In genomic region chr14:75429562-75429961, GRCh38 we compare ENCODE assay signal across 10 cellular contexts. TPM values are rescaled to one million over a fixed set of nuclear protein-coding genes. Genes with fewer than 3 reads are reported as not detected.
DNase-seq lines count a peak whose midpoint lies in the region; ATAC-seq and TF ChIP-seq lines count a peak whose summit lies in the region.
"Had no signal": no experiment of that assay in that cellular context is flagged by ENCODE, and none has a peak within 500 bp of the region (broad histone marks: within the 10 kb centered on the region; RNA-seq: fewer than 3 reads in every experiment).

No MANE protein-coding gene starts in this region.

- H3K9me3 ChIP-seq in heart left ventricle (peaks cover 0 to 5% (median 0%) of the 10 kb centered on the region in 12 donors), mucosa of stomach (ENCODE audit: control insufficient read depth, low read length) (no peaks in the 10 kb centered on the region), vagina (no peaks in the 10 kb centered on the region)

- no peak for TF ChIP-seq CTCF in heart left ventricle (IDR thresholded peaks at IDR 0.05)
- no peak for TF ChIP-seq CTCF in vagina (IDR thresholded peaks at IDR 0.05)

- H3K9ac ChIP-seq in mucosa of stomach (ENCODE audit: low read length), result peak overlapping the region; percentile 76

- no peak for ATAC-seq in heart left ventricle
- ATAC-seq in GM18505 (IDR thresholded peaks at IDR 0.05; ENCODE audit: unreplicated experiment), result no peak
- no peak for ATAC-seq in HG03139 (IDR thresholded peaks at IDR 0.05; ENCODE audit: unreplicated experiment)

- WGBS in heart left ventricle, 4 donors, result 46 to 71% (median 49%) methylated on average over 1 of the region's 1 CpG

- H3K27ac ChIP-seq in heart left ventricle, result peak overlapping the region in 11 of 12 donors; percentile 48 to 92 (median 86)
- peak overlapping the region; percentile 76 for H3K27ac ChIP-seq in caudate nucleus (ENCODE audit: low read depth, low read length)
- H3K27ac ChIP-seq in vagina, result peak overlapping the region; percentile 85

- no peak for TF ChIP-seq POLR2A in heart left ventricle (IDR thresholded peaks at IDR 0.05)
- TF ChIP-seq POLR2A in vagina (IDR thresholded peaks at IDR 0.05), result no peak
- TF ChIP-seq POLR2A in GM18505 (IDR thresholded peaks at IDR 0.05; ENCODE audit: borderline replicate concordance, extremely low read depth, insufficient read depth, insufficient read length), result no peak

- no peak for DNase-seq in heart left ventricle
- DNase-seq in cardiac septum (ENCODE audit: low spot score), result no peak
- DNase-seq in caudate nucleus (lab: John Stamatoyannopoulos, UW), result peak in 2 of 61 donors; percentile 42 to 54
- no peak for DNase-seq in vagina (ENCODE audit: extremely low spot score in 2 of 2)
- no peak for DNase-seq in NCI-H2107 (lab: John Stamatoyannopoulos, UW)
- DNase-seq: DMS79, NCI-H187 treated with DMSO at 0.1 percent for 48 hours had no signal

- H3K4me1 ChIP-seq in heart left ventricle (peaks cover 4 to 60% (median 50%) of the 10 kb centered on the region in 12 donors), mucosa of stomach (ENCODE audit: control insufficient read depth, insufficient read depth, low read length) (peaks cover 51% of the 10 kb centered on the region), vagina (peaks cover 40% of the 10 kb centered on the region)

- H3K27me3 ChIP-seq in heart left ventricle (no peaks in the 10 kb centered on the region), mucosa of stomach (ENCODE audit: control insufficient read depth, insufficient read depth, low read length) (no peaks in the 10 kb centered on the region), vagina (no peaks in the 10 kb centered on the region)

- peak overlapping the region in 9 of 12 donors; percentile 74 to 96 (median 85) for H3K4me3 ChIP-seq in heart left ventricle
- peak overlapping the region; percentile 40 for H3K4me3 ChIP-seq in mucosa of stomach (ENCODE audit: low read length)
- H3K4me3 ChIP-seq in vagina, result peak overlapping the region; percentile 74 to 83

- intact Hi-C loops in heart left ventricle (cut with DNase I), result loop anchor here in 8 of 10 donors (2.0 to 10.0 kb wide), 6 partner anchors 21 to 305 kb away; partner anchors contain the start of gene NEK9 (in 1 of the 8)
- intact Hi-C loops in cardiac septum (cut with DNase I), result loop anchor here (5.0 kb wide), 1 partner anchor 122 kb away; no protein-coding TSS in a partner anchor
- intact Hi-C loops in vagina (cut with DNase I), result loop anchor here (10.0 kb wide), 1 partner anchor 115 kb away; no protein-coding TSS in a partner anchor

- H3K36me3 ChIP-seq in heart left ventricle (peaks cover 0 to 32% (median 28%) of the 10 kb centered on the region in 9 donors), mucosa of stomach (ENCODE audit: control insufficient read depth, insufficient read depth, low read length) (peaks cover 9% of the 10 kb centered on the region), vagina (peaks cover 0 to 13% of the 10 kb centered on the region in 2 donors)

RNA-seq across cellular contexts. Expression of gene JDP2, which starts 1.7 kb away (rescaled TPM):
- 10 to 100 TPM; 12.2 to 72.6 (median 28.1) TPM for total RNA-seq in heart left ventricle
- polyA plus RNA-seq in heart left ventricle, result 10 to 100 TPM; 14.9 to 46.0 TPM
- 13.4 TPM for total RNA-seq in cardiac septum
- 66.5 TPM for total RNA-seq in vagina
